10 cellular contexts compared by ENCODE assay signal in genomic region chr2:190961918-190962487, GRCh38. TPM values are rescaled to one million over a fixed set of nuclear protein-coding genes. Genes with fewer than 3 reads are reported as not detected.
DNase-seq lines count a peak whose midpoint lies in the region; ATAC-seq and TF ChIP-seq lines count a peak whose summit lies in the region.
"Had no signal": no experiment of that assay in that cellular context is flagged by ENCODE, and none has a peak within 500 bp of the region (broad histone marks: within the 10 kb centered on the region; RNA-seq: fewer than 3 reads in every experiment).

No MANE protein-coding gene starts in this region.

- H3K9me3 Mint-ChIP-seq in activated CD8-positive, alpha-beta memory T cell treated with anti-CD3 and anti-CD28 coated beads, Interleukin-2, amount 10 ng/mL, durations not matched to agents 7 days and 5 days (ENCODE audit: low read depth) = no peaks in the 10 kb centered on the region
- no peaks in the 10 kb centered on the region for H3K9me3 Mint-ChIP-seq in effector memory CD8-positive, alpha-beta T cell

- 78% methylated on average over 2 of the region's 2 CpGs for WGBS in smooth muscle cell (ENCODE audit: low lambda C conversion rate)

- no peaks in the 10 kb centered on the region for H3F3A ChIP-seq in smooth muscle cell (ENCODE audit: low read depth)

- H3K4me2 ChIP-seq in smooth muscle cell = no peak overlapping the region

- H3K36me3 Mint-ChIP-seq in activated CD8-positive, alpha-beta memory T cell treated with anti-CD3 and anti-CD28 coated beads, Interleukin-2, amount 10 ng/mL, durations not matched to agents 7 days and 5 days = peaks cover 65% of the 10 kb centered on the region
- peaks cover 45% of the 10 kb centered on the region for H3K36me3 Mint-ChIP-seq in effector memory CD8-positive, alpha-beta T cell (ENCODE audit: insufficient read depth)

- peaks cover 17% of the 10 kb centered on the region for H3K4me1 Mint-ChIP-seq in activated CD8-positive, alpha-beta memory T cell treated with anti-CD3 and anti-CD28 coated beads, Interleukin-2, amount 10 ng/mL, durations not matched to agents 7 days and 5 days
- H3K4me1 Mint-ChIP-seq in effector memory CD8-positive, alpha-beta T cell (ENCODE audit: low read depth in 2 of 2) = peaks cover 10 to 43% of the 10 kb centered on the region in 2 donors

- H3K27ac Mint-ChIP-seq in activated CD8-positive, alpha-beta memory T cell treated with anti-CD3 and anti-CD28 coated beads, Interleukin-2, amount 10 ng/mL, durations not matched to agents 7 days and 5 days = peak overlapping the region; percentile 73
- H3K27ac Mint-ChIP-seq in effector memory CD8-positive, alpha-beta T cell = peak overlapping the region; percentile 1 to 86
- H3K27ac Mint-ChIP-seq: dendritic cell treated with granulocyte-macrophage colony-stimulating factor and Interleukin-4, amounts not matched to agents 40 ng/mL and 50 ng/mL, for 4 days had no signal

- H3K27me3 Mint-ChIP-seq in activated CD8-positive, alpha-beta memory T cell treated with anti-CD3 and anti-CD28 coated beads, Interleukin-2, amount 10 ng/mL, durations not matched to agents 7 days and 5 days = no peaks in the 10 kb centered on the region
- no peaks in the 10 kb centered on the region for H3K27me3 Mint-ChIP-seq in effector memory CD8-positive, alpha-beta T cell
- H3K27me3 Mint-ChIP-seq: dendritic cell treated with granulocyte-macrophage colony-stimulating factor and Interleukin-4, amounts not matched to agents 40 ng/mL and 50 ng/mL, for 4 days had no signal

- H4K20me1 ChIP-seq in smooth muscle cell (ENCODE audit: low read depth) = no peaks in the 10 kb centered on the region

- CTCF ChIA-PET in activated CD8-positive, alpha-beta memory T cell treated with anti-CD3 and anti-CD28 coated beads, Interleukin-2, amount 10 ng/mL, durations not matched to agents 7 days and 5 days (lab: Charles Lee) = interaction anchor here (2.7 kb wide), 1 partner anchor 11 kb away, joined by 6 read pairs; no protein-coding TSS in a partner anchor

- H3K36me3 ChIP-seq in smooth muscle cell (ENCODE audit: low read depth) = peaks cover 4% of the 10 kb centered on the region

- peak overlapping the region; percentile 45 for H3K27ac ChIP-seq in smooth muscle cell (ENCODE audit: low read depth)

- no peak overlapping the region for H3K4me3 Mint-ChIP-seq in activated CD8-positive, alpha-beta memory T cell treated with anti-CD3 and anti-CD28 coated beads, Interleukin-2, amount 10 ng/mL, durations not matched to agents 7 days and 5 days
- H3K4me3 Mint-ChIP-seq in effector memory CD8-positive, alpha-beta T cell = no peak overlapping the region
- H3K4me3 Mint-ChIP-seq: dendritic cell treated with granulocyte-macrophage colony-stimulating factor and Interleukin-4, amounts not matched to agents 40 ng/mL and 50 ng/mL, for 4 days had no signal

- DNase-seq in activated CD8-positive, alpha-beta memory T cell treated with anti-CD3 and anti-CD28 coated beads, Interleukin-2, amount 10 ng/mL, durations not matched to agents 7 days and 5 days = no peak
- no peak for DNase-seq in activated CD8-positive, alpha-beta memory T cell treated with anti-CD3 and anti-CD28 coated beads, Interleukin-2, amount 50 U/mL, for 48 hours
- no peak for DNase-seq in effector memory CD8-positive, alpha-beta T cell
- no peak for DNase-seq in smooth muscle cell (lab: John Stamatoyannopoulos, UW; ENCODE audit: unreplicated experiment)
- no peak for DNase-seq in Kasumi-1 (lab: John Stamatoyannopoulos, UW)
- no peak for DNase-seq in activated gamma-delta T cell treated with Interleukin-2 at 50 U/mL for 16 hours
- DNase-seq: activated CD4-positive, alpha-beta T cell treated with anti-CD3 and anti-CD28 coated beads, Interleukin-2, amount 50 U/mL, for 1 hour had no signal

- H2AFZ ChIP-seq in smooth muscle cell (ENCODE audit: low read depth) = no peak overlapping the region

- H3K79me2 ChIP-seq in smooth muscle cell (ENCODE audit: low read depth) = no peaks in the 10 kb centered on the region

- ATAC-seq in activated CD8-positive, alpha-beta memory T cell treated with anti-CD3 and anti-CD28 coated beads, Interleukin-2, amount 10 ng/mL, durations not matched to agents 7 days and 5 days = no peak
- ATAC-seq in HG03378 (IDR thresholded peaks at IDR 0.05; ENCODE audit: unreplicated experiment) (peak; percentile 44), GM21619 (IDR thresholded peaks at IDR 0.05; ENCODE audit: unreplicated experiment) (no peak)
- no peak for ATAC-seq in effector memory CD8-positive, alpha-beta T cell (replicated peaks)

- H3K4me1 ChIP-seq in smooth muscle cell (ENCODE audit: low read depth) = no peaks in the 10 kb centered on the region

- TF ChIP-seq CTCF in smooth muscle cell (IDR thresholded peaks at IDR 0.05; ENCODE audit: borderline replicate concordance, insufficient read depth, poor library complexity, severe bottlenecking) = no peak

- no peak overlapping the region for H3K4me3 ChIP-seq in smooth muscle cell

- no peaks in the 10 kb centered on the region for H3K27me3 ChIP-seq in smooth muscle cell (ENCODE audit: low read depth)

- no peaks in the 10 kb centered on the region for H3K9me3 ChIP-seq in smooth muscle cell (replicated peaks; ENCODE audit: low read depth)

- H3K9ac ChIP-seq in smooth muscle cell (ENCODE audit: low read depth) = no peak overlapping the region

RNA-seq across cellular contexts. Expression of gene STAT1, which starts 52.0 kb away (rescaled TPM):
- 100 to 1,000 TPM; 385 to 515 TPM for total RNA-seq in activated CD8-positive, alpha-beta memory T cell treated with anti-CD3 and anti-CD28 coated beads, Interleukin-2, amount 10 ng/mL, durations not matched to agents 7 days and 5 days
- 66.5 and 74.6 TPM in 2 replicates for total RNA-seq in smooth muscle cell
- polyA plus RNA-seq in smooth muscle cell = 30.5 and 33.7 TPM in 2 replicates
